In the genomic region with DNA sequence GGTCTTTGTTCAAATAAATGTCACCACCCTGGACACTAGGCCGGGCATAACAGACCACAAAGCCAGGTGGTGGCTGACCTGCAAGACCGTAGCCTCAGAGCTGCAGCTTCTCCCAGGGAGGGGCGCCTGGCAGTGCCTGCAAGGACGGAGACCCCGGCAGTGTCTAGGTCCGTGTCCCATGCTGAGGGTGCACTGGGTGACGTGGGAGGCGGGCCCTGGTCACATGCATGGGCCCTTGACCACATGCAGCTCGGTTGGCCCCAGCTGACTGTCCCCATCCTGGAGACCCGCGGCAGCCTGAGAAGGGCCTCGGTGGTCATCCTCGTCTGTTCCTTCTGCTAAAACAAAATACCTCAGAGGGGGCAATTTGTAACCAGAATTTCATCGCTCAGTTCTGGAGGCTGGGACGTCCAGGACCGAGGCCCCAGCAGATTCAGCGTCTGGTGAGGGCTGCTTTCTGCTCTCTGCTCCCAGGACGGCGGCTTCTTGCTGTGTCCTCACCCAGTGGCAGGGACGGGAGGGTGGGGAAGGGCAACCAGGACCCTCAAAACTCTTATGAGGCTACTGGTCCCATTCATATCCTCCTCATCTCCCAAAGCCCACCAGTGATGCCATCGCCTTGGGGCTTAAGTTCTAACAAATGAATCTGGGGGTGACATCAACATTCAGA, we compare ENCODE assay signal across 2 cellular contexts.
TF ChIP-seq lines count a peak whose summit lies in the region.

No MANE protein-coding gene starts in this region.

TF ChIP-seq in HepG2, 621 proteins besides CTCF, POLR2A, EP300 and RAD21:
- TF ChIP-seq MAF1 (CRISPR knock-in tag; IDR thresholded peaks at IDR 0.05; ENCODE audit: borderline replicate concordance): no peak
- TF ChIP-seq, protein P1, sequence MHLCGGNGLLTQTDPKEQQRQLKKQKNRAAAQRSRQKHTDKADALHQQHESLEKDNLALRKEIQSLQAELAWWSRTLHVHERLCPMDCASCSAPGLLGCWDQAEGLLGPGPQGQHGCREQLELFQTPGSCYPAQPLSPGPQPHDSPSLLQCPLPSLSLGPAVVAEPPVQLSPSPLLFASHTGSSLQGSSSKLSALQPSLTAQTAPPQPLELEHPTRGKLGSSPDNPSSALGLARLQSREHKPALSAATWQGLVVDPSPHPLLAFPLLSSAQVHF (CRISPR knock-in tag; IDR thresholded peaks at IDR 0.05): no peak
- TF ChIP-seq KLF12 (CRISPR knock-in tag; IDR thresholded peaks at IDR 0.05; ENCODE audit: borderline replicate concordance): no peak
- TF ChIP-seq SRSF1 (optimal IDR thresholded peaks at IDR 0.05; ENCODE audit: low read depth, low read length): no peak
- TF ChIP-seq, protein P2, sequence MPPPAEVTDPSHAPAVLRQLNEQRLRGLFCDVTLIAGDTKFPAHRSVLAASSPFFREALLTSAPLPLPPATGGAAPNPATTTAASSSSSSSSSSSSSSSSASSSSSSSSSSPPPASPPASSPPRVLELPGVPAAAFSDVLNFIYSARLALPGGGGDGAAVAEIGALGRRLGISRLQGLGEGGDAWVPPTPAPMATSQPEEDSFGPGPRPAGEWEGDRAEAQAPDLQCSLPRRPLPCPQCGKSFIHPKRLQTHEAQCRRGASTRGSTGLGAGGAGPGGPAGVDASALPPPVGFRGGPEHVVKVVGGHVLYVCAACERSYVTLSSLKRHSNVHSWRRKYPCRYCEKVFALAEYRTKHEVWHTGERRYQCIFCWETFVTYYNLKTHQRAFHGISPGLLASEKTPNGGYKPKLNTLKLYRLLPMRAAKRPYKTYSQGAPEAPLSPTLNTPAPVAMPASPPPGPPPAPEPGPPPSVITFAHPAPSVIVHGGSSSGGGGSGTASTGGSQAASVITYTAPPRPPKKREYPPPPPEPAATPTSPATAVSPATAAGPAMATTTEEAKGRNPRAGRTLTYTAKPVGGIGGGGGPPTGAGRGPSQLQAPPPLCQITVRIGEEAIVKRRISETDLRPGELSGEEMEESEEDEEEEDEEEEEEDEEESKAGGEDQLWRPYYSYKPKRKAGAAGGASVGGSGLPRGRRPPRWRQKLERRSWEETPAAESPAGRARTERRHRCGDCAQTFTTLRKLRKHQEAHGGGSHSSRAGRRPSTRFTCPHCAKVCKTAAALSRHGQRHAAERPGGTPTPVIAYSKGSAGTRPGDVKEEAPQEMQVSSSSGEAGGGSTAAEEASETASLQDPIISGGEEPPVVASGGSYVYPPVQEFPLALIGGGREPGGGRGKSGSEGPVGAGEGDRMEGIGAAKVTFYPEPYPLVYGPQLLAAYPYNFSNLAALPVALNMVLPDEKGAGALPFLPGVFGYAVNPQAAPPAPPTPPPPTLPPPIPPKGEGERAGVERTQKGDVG (CRISPR knock-in tag; IDR thresholded peaks at IDR 0.05; ENCODE audit: borderline replicate concordance): no peak
- TF ChIP-seq, protein P3, sequence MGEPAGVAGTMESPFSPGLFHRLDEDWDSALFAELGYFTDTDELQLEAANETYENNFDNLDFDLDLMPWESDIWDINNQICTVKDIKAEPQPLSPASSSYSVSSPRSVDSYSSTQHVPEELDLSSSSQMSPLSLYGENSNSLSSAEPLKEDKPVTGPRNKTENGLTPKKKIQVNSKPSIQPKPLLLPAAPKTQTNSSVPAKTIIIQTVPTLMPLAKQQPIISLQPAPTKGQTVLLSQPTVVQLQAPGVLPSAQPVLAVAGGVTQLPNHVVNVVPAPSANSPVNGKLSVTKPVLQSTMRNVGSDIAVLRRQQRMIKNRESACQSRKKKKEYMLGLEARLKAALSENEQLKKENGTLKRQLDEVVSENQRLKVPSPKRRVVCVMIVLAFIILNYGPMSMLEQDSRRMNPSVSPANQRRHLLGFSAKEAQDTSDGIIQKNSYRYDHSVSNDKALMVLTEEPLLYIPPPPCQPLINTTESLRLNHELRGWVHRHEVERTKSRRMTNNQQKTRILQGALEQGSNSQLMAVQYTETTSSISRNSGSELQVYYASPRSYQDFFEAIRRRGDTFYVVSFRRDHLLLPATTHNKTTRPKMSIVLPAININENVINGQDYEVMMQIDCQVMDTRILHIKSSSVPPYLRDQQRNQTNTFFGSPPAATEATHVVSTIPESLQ (CRISPR knock-in tag; conservative IDR thresholded peaks at IDR 0.05): no peak
- TF ChIP-seq PRPF4 (IDR thresholded peaks at IDR 0.05; ENCODE audit: low read depth, low read length, poor library complexity, severe bottlenecking): no peak
- TF ChIP-seq ZFX (CRISPR knock-in tag; IDR thresholded peaks at IDR 0.05; ENCODE audit: low read depth): no peak
- no peak for TF ChIP-seq KDM6A (CRISPR knock-in tag; IDR thresholded peaks at IDR 0.05; ENCODE audit: low read depth)
- TF ChIP-seq ZNF160 (CRISPR knock-in tag; IDR thresholded peaks at IDR 0.05): no peak
- no peak for TF ChIP-seq KLF9 (CRISPR knock-in tag; IDR thresholded peaks at IDR 0.05; ENCODE audit: low read depth)
- no peak for TF ChIP-seq ZNF724P (CRISPR knock-in tag; IDR thresholded peaks at IDR 0.05; ENCODE audit: borderline replicate concordance)
- TF ChIP-seq ZNF484 (CRISPR knock-in tag; IDR thresholded peaks at IDR 0.05; ENCODE audit: borderline replicate concordance, low read depth): no peak
- TF ChIP-seq FOXK1 (CRISPR knock-in tag; IDR thresholded peaks at IDR 0.05; ENCODE audit: borderline replicate concordance, low read depth): no peak
- TF ChIP-seq ZMYM3 (CRISPR knock-in tag; IDR thresholded peaks at IDR 0.05): no peak
- TF ChIP-seq POLR2G (IDR thresholded peaks at IDR 0.05; ENCODE audit: low read depth, low read length): no peak
- no peak for TF ChIP-seq U2AF1 (optimal IDR thresholded peaks at IDR 0.05; ENCODE audit: low read depth, low read length)
- TF ChIP-seq, protein P4, sequence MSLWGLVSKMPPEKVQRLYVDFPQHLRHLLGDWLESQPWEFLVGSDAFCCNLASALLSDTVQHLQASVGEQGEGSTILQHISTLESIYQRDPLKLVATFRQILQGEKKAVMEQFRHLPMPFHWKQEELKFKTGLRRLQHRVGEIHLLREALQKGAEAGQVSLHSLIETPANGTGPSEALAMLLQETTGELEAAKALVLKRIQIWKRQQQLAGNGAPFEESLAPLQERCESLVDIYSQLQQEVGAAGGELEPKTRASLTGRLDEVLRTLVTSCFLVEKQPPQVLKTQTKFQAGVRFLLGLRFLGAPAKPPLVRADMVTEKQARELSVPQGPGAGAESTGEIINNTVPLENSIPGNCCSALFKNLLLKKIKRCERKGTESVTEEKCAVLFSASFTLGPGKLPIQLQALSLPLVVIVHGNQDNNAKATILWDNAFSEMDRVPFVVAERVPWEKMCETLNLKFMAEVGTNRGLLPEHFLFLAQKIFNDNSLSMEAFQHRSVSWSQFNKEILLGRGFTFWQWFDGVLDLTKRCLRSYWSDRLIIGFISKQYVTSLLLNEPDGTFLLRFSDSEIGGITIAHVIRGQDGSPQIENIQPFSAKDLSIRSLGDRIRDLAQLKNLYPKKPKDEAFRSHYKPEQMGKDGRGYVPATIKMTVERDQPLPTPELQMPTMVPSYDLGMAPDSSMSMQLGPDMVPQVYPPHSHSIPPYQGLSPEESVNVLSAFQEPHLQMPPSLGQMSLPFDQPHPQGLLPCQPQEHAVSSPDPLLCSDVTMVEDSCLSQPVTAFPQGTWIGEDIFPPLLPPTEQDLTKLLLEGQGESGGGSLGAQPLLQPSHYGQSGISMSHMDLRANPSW (CRISPR knock-in tag; IDR thresholded peaks at IDR 0.05; ENCODE audit: borderline replicate concordance): no peak

TF ChIP-seq in K562, 482 proteins besides CTCF, POLR2A, EP300 and RAD21 (continues in another document):
- no peak for TF ChIP-seq ZNF277 (CRISPR knock-in tag; IDR thresholded peaks at IDR 0.05; ENCODE audit: borderline replicate concordance)
- no peak for TF ChIP-seq ZNF3 (CRISPR knock-in tag; IDR thresholded peaks at IDR 0.05)
- TF ChIP-seq, protein P5, sequence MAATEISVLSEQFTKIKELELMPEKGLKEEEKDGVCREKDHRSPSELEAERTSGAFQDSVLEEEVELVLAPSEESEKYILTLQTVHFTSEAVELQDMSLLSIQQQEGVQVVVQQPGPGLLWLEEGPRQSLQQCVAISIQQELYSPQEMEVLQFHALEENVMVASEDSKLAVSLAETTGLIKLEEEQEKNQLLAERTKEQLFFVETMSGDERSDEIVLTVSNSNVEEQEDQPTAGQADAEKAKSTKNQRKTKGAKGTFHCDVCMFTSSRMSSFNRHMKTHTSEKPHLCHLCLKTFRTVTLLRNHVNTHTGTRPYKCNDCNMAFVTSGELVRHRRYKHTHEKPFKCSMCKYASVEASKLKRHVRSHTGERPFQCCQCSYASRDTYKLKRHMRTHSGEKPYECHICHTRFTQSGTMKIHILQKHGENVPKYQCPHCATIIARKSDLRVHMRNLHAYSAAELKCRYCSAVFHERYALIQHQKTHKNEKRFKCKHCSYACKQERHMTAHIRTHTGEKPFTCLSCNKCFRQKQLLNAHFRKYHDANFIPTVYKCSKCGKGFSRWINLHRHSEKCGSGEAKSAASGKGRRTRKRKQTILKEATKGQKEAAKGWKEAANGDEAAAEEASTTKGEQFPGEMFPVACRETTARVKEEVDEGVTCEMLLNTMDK (IDR thresholded peaks at IDR 0.05; ENCODE audit: borderline replicate concordance, insufficient read depth, low read depth, low read length, poor library complexity, severe bottlenecking): no peak
- no peak for TF ChIP-seq BACH1 (tag; IDR thresholded peaks at IDR 0.05)
- TF ChIP-seq RBM22 (IDR thresholded peaks at IDR 0.05; ENCODE audit: low read depth, low read length, poor library complexity, severe bottlenecking): no peak
- TF ChIP-seq, protein P6, sequence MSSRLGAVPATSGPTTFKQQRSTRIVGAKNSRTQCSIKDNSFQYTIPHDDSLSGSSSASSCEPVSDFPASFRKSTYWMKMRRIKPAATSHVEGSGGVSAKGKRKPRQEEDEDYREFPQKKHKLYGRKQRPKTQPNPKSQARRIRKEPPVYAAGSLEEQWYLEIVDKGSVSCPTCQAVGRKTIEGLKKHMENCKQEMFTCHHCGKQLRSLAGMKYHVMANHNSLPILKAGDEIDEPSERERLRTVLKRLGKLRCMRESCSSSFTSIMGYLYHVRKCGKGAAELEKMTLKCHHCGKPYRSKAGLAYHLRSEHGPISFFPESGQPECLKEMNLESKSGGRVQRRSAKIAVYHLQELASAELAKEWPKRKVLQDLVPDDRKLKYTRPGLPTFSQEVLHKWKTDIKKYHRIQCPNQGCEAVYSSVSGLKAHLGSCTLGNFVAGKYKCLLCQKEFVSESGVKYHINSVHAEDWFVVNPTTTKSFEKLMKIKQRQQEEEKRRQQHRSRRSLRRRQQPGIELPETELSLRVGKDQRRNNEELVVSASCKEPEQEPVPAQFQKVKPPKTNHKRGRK (tag; IDR thresholded peaks at IDR 0.05): no peak
- TF ChIP-seq SPI1 (IDR thresholded peaks at IDR 0.05; ENCODE audit: borderline replicate concordance, low read depth, low read length): no peak
- TF ChIP-seq FOXP1 (CRISPR knock-in tag; IDR thresholded peaks at IDR 0.05): no peak
- TF ChIP-seq CTBP1 (IDR thresholded peaks at IDR 0.05; ENCODE audit: borderline replicate concordance): no peak
- no peak for TF ChIP-seq ZBTB26 (CRISPR knock-in tag; IDR thresholded peaks at IDR 0.05)
- no peak for TF ChIP-seq ZSCAN32 (CRISPR knock-in tag; IDR thresholded peaks at IDR 0.05)
- no peak for TF ChIP-seq TBP (optimal IDR thresholded peaks at IDR 0.05; ENCODE audit: low read depth, low read length)
- TF ChIP-seq, protein P7, sequence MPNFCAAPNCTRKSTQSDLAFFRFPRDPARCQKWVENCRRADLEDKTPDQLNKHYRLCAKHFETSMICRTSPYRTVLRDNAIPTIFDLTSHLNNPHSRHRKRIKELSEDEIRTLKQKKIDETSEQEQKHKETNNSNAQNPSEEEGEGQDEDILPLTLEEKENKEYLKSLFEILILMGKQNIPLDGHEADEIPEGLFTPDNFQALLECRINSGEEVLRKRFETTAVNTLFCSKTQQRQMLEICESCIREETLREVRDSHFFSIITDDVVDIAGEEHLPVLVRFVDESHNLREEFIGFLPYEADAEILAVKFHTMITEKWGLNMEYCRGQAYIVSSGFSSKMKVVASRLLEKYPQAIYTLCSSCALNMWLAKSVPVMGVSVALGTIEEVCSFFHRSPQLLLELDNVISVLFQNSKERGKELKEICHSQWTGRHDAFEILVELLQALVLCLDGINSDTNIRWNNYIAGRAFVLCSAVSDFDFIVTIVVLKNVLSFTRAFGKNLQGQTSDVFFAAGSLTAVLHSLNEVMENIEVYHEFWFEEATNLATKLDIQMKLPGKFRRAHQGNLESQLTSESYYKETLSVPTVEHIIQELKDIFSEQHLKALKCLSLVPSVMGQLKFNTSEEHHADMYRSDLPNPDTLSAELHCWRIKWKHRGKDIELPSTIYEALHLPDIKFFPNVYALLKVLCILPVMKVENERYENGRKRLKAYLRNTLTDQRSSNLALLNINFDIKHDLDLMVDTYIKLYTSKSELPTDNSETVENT (CRISPR knock-in tag; IDR thresholded peaks at IDR 0.05): no peak
- no peak for TF ChIP-seq SMARCA4 (IDR thresholded peaks at IDR 0.05)
- TF ChIP-seq, protein P8, sequence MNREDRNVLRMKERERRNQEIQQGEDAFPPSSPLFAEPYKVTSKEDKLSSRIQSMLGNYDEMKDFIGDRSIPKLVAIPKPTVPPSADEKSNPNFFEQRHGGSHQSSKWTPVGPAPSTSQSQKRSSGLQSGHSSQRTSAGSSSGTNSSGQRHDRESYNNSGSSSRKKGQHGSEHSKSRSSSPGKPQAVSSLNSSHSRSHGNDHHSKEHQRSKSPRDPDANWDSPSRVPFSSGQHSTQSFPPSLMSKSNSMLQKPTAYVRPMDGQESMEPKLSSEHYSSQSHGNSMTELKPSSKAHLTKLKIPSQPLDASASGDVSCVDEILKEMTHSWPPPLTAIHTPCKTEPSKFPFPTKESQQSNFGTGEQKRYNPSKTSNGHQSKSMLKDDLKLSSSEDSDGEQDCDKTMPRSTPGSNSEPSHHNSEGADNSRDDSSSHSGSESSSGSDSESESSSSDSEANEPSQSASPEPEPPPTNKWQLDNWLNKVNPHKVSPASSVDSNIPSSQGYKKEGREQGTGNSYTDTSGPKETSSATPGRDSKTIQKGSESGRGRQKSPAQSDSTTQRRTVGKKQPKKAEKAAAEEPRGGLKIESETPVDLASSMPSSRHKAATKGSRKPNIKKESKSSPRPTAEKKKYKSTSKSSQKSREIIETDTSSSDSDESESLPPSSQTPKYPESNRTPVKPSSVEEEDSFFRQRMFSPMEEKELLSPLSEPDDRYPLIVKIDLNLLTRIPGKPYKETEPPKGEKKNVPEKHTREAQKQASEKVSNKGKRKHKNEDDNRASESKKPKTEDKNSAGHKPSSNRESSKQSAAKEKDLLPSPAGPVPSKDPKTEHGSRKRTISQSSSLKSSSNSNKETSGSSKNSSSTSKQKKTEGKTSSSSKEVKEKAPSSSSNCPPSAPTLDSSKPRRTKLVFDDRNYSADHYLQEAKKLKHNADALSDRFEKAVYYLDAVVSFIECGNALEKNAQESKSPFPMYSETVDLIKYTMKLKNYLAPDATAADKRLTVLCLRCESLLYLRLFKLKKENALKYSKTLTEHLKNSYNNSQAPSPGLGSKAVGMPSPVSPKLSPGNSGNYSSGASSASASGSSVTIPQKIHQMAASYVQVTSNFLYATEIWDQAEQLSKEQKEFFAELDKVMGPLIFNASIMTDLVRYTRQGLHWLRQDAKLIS (CRISPR knock-in tag; IDR thresholded peaks at IDR 0.05): no peak
